Comparison of ENCODE assay signal across 17 cellular contexts in genomic region chr1:57467825-57468224, GRCh38. TPM values are rescaled to one million over a fixed set of nuclear protein-coding genes. Genes with fewer than 3 reads are reported as not detected.
"Had no signal": no experiment of that assay in that cellular context is flagged by ENCODE, and none has a peak within 500 bp of the region (broad histone marks: within the 10 kb centered on the region; RNA-seq: fewer than 3 reads in every experiment).

No MANE protein-coding gene starts in this region.

- H3K27me3 ChIP-seq: MG63 had no signal

- H3K36me3 ChIP-seq: MG63 had no signal

- DNase-seq: KG1, MG63, NCI-H1092 treated with DMSO at 0.1 percent for 48 hours, NCI-H1436, NCI-H187, NCI-H2029, NCI-H2081 treated with DMSO at 0.1 percent for 48 hours, NCI-H2227 treated with DMSO at 0.1 percent for 48 hours, NCI-H524, NCI-H69, NCI-H774, RPMI8226, SHP77, SK-N-SH, SW 1271 had no signal

- H3K9ac ChIP-seq: SK-N-SH had no signal

- H3K4me3 ChIP-seq: MG63 had no signal

- H3K9me3 ChIP-seq: MG63, SK-N-SH had no signal

RNA-seq across cellular contexts. Expression of gene DAB1, which starts 44.0 kb away (rescaled TPM):
- total RNA-seq: HT-29, SK-MEL-5 had no signal
